11 cellular contexts compared by ENCODE assay signal in genomic region chr2:28633739-28634138, GRCh38.
DNase-seq lines count a peak whose midpoint lies in the region; ATAC-seq and TF ChIP-seq lines count a peak whose summit lies in the region.
"Had no signal": no experiment of that assay in that cellular context is flagged by ENCODE, and none has a peak within 500 bp of the region (broad histone marks: within the 10 kb centered on the region; RNA-seq: fewer than 3 reads in every experiment).

No MANE protein-coding gene starts in this region.

- H3K4me2 ChIP-seq in neural progenitor cell: no peak overlapping the region

- no peak for ATAC-seq in stimulated activated memory B cell treated with anti-CD40 and anti-IgM and Interleukin-4, amounts not matched to agents 10 μg/mL and 1 μg/mL and 100 μg/mL, for 72 hours

- H3K4me3 Mint-ChIP-seq in neural progenitor cell: no peak overlapping the region
- H3K4me3 Mint-ChIP-seq in stimulated activated memory B cell treated with anti-CD40 and anti-IgM and Interleukin-4, amounts not matched to agents 10 μg/mL and 1 μg/mL and 100 μg/mL, for 72 hours: no peak overlapping the region
- H3K4me3 Mint-ChIP-seq: B cell had no signal

- no peak overlapping the region for H3K4me3 ChIP-seq in neural progenitor cell

- H3K4me1 ChIP-seq in neural progenitor cell: peaks cover 10% of the 10 kb centered on the region

- H3K36me3 ChIP-seq in neural progenitor cell: no peaks in the 10 kb centered on the region

- peak overlapping the region; percentile 8 for H3K27ac Mint-ChIP-seq in neural progenitor cell
- no peak overlapping the region for H3K27ac Mint-ChIP-seq in stimulated activated memory B cell treated with anti-CD40 and anti-IgM and Interleukin-4, amounts not matched to agents 10 μg/mL and 1 μg/mL and 100 μg/mL, for 72 hours
- H3K27ac Mint-ChIP-seq: B cell had no signal

- H2AFZ ChIP-seq in neural progenitor cell (replicated peaks): no peak overlapping the region

- H3K9me3 Mint-ChIP-seq in neural progenitor cell: no peaks in the 10 kb centered on the region
- H3K9me3 Mint-ChIP-seq in stimulated activated memory B cell treated with anti-CD40 and anti-IgM and Interleukin-4, amounts not matched to agents 10 μg/mL and 1 μg/mL and 100 μg/mL, for 72 hours: no peaks in the 10 kb centered on the region

- no peak overlapping the region for H3K9ac ChIP-seq in neural progenitor cell

- H3K27me3 ChIP-seq in neural progenitor cell: no peaks in the 10 kb centered on the region

- DNase-seq in A172 (ENCODE audit: low spot score) (peak; percentile 73), HT-29 (ENCODE audit: low spot score) (peak; percentile 85), dedifferentiated amniotic fluid mesenchymal stem cell (ENCODE audit: extremely low spot score) (peak; percentile 38), neural progenitor cell (ENCODE audit: low spot score) (peak; percentile 46), NCI-H2107 treated with DMSO at 0.1 percent for 48 hours (lab: John Stamatoyannopoulos, UW; ENCODE audit: unreplicated experiment) (no peak), DMS 273 (lab: John Stamatoyannopoulos, UW; ENCODE audit: unreplicated experiment) (no peak)
- no peak for DNase-seq in activated CD8-positive, alpha-beta memory T cell treated with anti-CD3 and anti-CD28 coated beads for 24 hours
- DNase-seq: activated CD4-positive, CD25-positive, alpha-beta regulatory T cell; activated naive CD4-positive, alpha-beta T cell had no signal

- H3K9me3 ChIP-seq in neural progenitor cell (ENCODE audit: low read depth): no peaks in the 10 kb centered on the region

- H3K27me3 Mint-ChIP-seq in neural progenitor cell (ENCODE audit: insufficient read depth, low read depth): peaks cover 26% of the 10 kb centered on the region
- H3K27me3 Mint-ChIP-seq in stimulated activated memory B cell treated with anti-CD40 and anti-IgM and Interleukin-4, amounts not matched to agents 10 μg/mL and 1 μg/mL and 100 μg/mL, for 72 hours: no peaks in the 10 kb centered on the region
- H3K27me3 Mint-ChIP-seq: B cell had no signal

- H3K4me1 Mint-ChIP-seq in neural progenitor cell: peaks cover 26% of the 10 kb centered on the region
- H3K4me1 Mint-ChIP-seq in stimulated activated memory B cell treated with anti-CD40 and anti-IgM and Interleukin-4, amounts not matched to agents 10 μg/mL and 1 μg/mL and 100 μg/mL, for 72 hours: peaks cover 13% of the 10 kb centered on the region
- H3K4me1 Mint-ChIP-seq: B cell had no signal

- no peak overlapping the region for H3K27ac ChIP-seq in neural progenitor cell

- H3K36me3 Mint-ChIP-seq in neural progenitor cell: no peaks in the 10 kb centered on the region
- no peaks in the 10 kb centered on the region for H3K36me3 Mint-ChIP-seq in stimulated activated memory B cell treated with anti-CD40 and anti-IgM and Interleukin-4, amounts not matched to agents 10 μg/mL and 1 μg/mL and 100 μg/mL, for 72 hours

- no peaks in the 10 kb centered on the region for H4K20me1 ChIP-seq in neural progenitor cell (ENCODE audit: low read depth)

- no peaks in the 10 kb centered on the region for H3F3A ChIP-seq in neural progenitor cell (ENCODE audit: low read depth)

- TF ChIP-seq CTCF in neural progenitor cell (IDR thresholded peaks at IDR 0.05): no peak

- no peaks in the 10 kb centered on the region for H3K79me2 ChIP-seq in neural progenitor cell (ENCODE audit: low read depth)

Comparison
In these comparisons a context has a peak if more than half of its experiments do, and no peak if none do; other contexts are left out.
1. DNase-seq: peak in A172 (single experiment), HT-29 (single experiment), dedifferentiated amniotic fluid mesenchymal stem cell (single experiment) and neural progenitor cell (single experiment); none in activated CD8-positive, alpha-beta memory T cell treated with anti-CD3 and anti-CD28 coated beads for 24 hours (single experiment), NCI-H2107 treated with DMSO at 0.1 percent for 48 hours (single experiment) and DMS 273 (single experiment).